ENCODE assay signal across 27 cellular contexts in the genomic region with DNA sequence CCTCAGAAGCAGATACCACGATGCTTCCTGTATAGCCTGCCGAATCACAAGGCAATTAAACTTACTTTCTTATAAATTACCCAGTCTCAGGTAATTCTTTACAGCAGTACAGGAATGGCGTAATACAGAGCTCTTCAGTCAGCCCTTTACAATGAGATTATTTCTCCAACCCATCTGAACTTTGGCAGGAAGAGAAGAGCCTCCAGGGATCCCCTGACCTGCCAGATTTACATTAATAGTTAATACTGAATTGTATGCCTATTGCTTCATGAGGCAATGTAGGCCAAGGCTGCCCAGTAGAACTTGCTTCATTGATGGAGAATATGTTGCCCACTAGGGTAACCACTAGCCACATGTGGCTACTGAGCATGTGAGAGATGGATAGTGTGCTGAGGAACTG.
"Had no signal": no experiment of that assay in that cellular context is flagged by ENCODE, and none has a peak within 500 bp of the region (broad histone marks: within the 10 kb centered on the region; RNA-seq: fewer than 3 reads in every experiment).

No MANE protein-coding gene starts in this region.

- H3K4me3 Mint-ChIP-seq: nephron; neural progenitor cell; stimulated activated effector memory CD8-positive, alpha-beta T cell treated with anti-CD3 and anti-CD28 coated beads, Interleukin-12 subunit alpha, Interleukin-12 subunit beta, amount 100 ng/mL, for 72 hours; stimulated activated naive B cell treated with anti-CD40 and anti-IgM and Interleukin-4, amounts not matched to agents 10 μg/mL and 1 μg/mL and 100 μg/mL, for 72 hours; stimulated activated naive CD8-positive, alpha-beta T cell treated with anti-CD3 and anti-CD28 coated beads, Interleukin-15, Interleukin-2, amounts not matched to agents 100 ng/mL and 50 ng/mL, for 24 hours had no signal

- H3K79me2 ChIP-seq: parathyroid adenoma had no signal

- H3K36me3 ChIP-seq: neural progenitor cell, ovary, right lobe of liver, sigmoid colon, stomach, thoracic aorta, thyroid gland, tibial nerve, upper lobe of left lung, vagina had no signal

- ATAC-seq: psoas muscle; right cardiac atrium; stimulated activated effector memory CD8-positive, alpha-beta T cell treated with anti-CD3 and anti-CD28 coated beads, Interleukin-12 subunit alpha, Interleukin-12 subunit beta, amount 100 ng/mL, for 72 hours; stimulated activated naive B cell treated with anti-CD40 and anti-IgM and Interleukin-4, amounts not matched to agents 10 μg/mL and 1 μg/mL and 100 μg/mL, for 72 hours had no signal

- H3K27ac ChIP-seq: neural progenitor cell, ovary, parathyroid adenoma, psoas muscle, right lobe of liver, sigmoid colon, stomach, thoracic aorta, thyroid gland, tibial nerve, upper lobe of left lung, vagina had no signal

- H3K9ac ChIP-seq: neural progenitor cell, parathyroid adenoma had no signal

- H3K27me3 Mint-ChIP-seq: progenitor cell of endocrine pancreas; stimulated activated naive B cell treated with anti-CD40 and anti-IgM and Interleukin-4, amounts not matched to agents 10 μg/mL and 1 μg/mL and 100 μg/mL, for 72 hours; stimulated activated naive CD8-positive, alpha-beta T cell treated with anti-CD3 and anti-CD28 coated beads, Interleukin-15, Interleukin-2, amounts not matched to agents 100 ng/mL and 50 ng/mL, for 24 hours had no signal

- H3K4me2 ChIP-seq: neural progenitor cell had no signal

- FAIRE-seq: small intestine, urothelium cell line had no signal

- H2AFZ ChIP-seq: parathyroid adenoma had no signal

- H3K9me3 ChIP-seq: ovary, psoas muscle, right lobe of liver, sigmoid colon, stomach, thoracic aorta, thyroid gland, tibial nerve, upper lobe of left lung, vagina had no signal

- H3K27ac Mint-ChIP-seq: nephron; neural progenitor cell; progenitor cell of endocrine pancreas; stimulated activated effector memory CD8-positive, alpha-beta T cell treated with anti-CD3 and anti-CD28 coated beads, Interleukin-12 subunit alpha, Interleukin-12 subunit beta, amount 100 ng/mL, for 72 hours; stimulated activated naive B cell treated with anti-CD40 and anti-IgM and Interleukin-4, amounts not matched to agents 10 μg/mL and 1 μg/mL and 100 μg/mL, for 72 hours; stimulated activated naive CD8-positive, alpha-beta T cell treated with anti-CD3 and anti-CD28 coated beads, Interleukin-15, Interleukin-2, amounts not matched to agents 100 ng/mL and 50 ng/mL, for 24 hours had no signal

- H3K36me3 Mint-ChIP-seq: neural progenitor cell; stimulated activated effector memory CD8-positive, alpha-beta T cell treated with anti-CD3 and anti-CD28 coated beads, Interleukin-12 subunit alpha, Interleukin-12 subunit beta, amount 100 ng/mL, for 72 hours; stimulated activated naive B cell treated with anti-CD40 and anti-IgM and Interleukin-4, amounts not matched to agents 10 μg/mL and 1 μg/mL and 100 μg/mL, for 72 hours had no signal

- H3K4me3 ChIP-seq: neural progenitor cell, ovary, psoas muscle, right lobe of liver, sigmoid colon, stomach, thoracic aorta, thyroid gland, tibial nerve, upper lobe of left lung, vagina had no signal

- DNase-seq: occipital lobe; ovary; psoas muscle; right cardiac atrium; sigmoid colon; small intestine; stimulated activated CD4-positive, alpha-beta T cell treated with anti-CD3 and anti-CD28 coated beads, Interleukin-15, amount 100 ng/mL, for 24 hours; stimulated activated CD4-positive, alpha-beta T cell treated with anti-CD3 and anti-CD28 coated beads, Interleukin-2, amount 100 ng/mL, for 24 hours; stimulated activated CD4-positive, alpha-beta T cell treated with anti-CD3 and anti-CD28 coated beads, Interleukin-2, amount 100 ng/mL, for 48 hours; stimulated activated CD4-positive, alpha-beta T cell treated with anti-CD3 and anti-CD28 coated beads, Interleukin-4, amount 100 ng/mL, for 24 hours; stimulated activated naive B cell treated with anti-CD40 and anti-IgM and Interleukin-4, amounts not matched to agents 10 μg/mL and 1 μg/mL and 100 μg/mL, for 72 hours; stimulated activated naive CD4-positive, alpha-beta T cell treated with Interleukin-2 at 50 U/mL for 16 hours; stomach; thyroid gland; trophoblast cell; upper lobe of left lung had no signal

- H3K27me3 ChIP-seq: neural progenitor cell, ovary, right lobe of liver, sigmoid colon, stomach, thyroid gland, tibial nerve, upper lobe of left lung, vagina had no signal

- H3K9me3 Mint-ChIP-seq: nephron; neural progenitor cell; stimulated activated naive B cell treated with anti-CD40 and anti-IgM and Interleukin-4, amounts not matched to agents 10 μg/mL and 1 μg/mL and 100 μg/mL, for 72 hours; stimulated activated naive CD8-positive, alpha-beta T cell treated with anti-CD3 and anti-CD28 coated beads, Interleukin-15, Interleukin-2, amounts not matched to agents 100 ng/mL and 50 ng/mL, for 24 hours had no signal

- H3K4me1 Mint-ChIP-seq: nephron; neural progenitor cell; stimulated activated effector memory CD8-positive, alpha-beta T cell treated with anti-CD3 and anti-CD28 coated beads, Interleukin-12 subunit alpha, Interleukin-12 subunit beta, amount 100 ng/mL, for 72 hours; stimulated activated naive B cell treated with anti-CD40 and anti-IgM and Interleukin-4, amounts not matched to agents 10 μg/mL and 1 μg/mL and 100 μg/mL, for 72 hours had no signal

- H3K4me1 ChIP-seq: neural progenitor cell, parathyroid adenoma, psoas muscle, right lobe of liver, sigmoid colon, stomach, thyroid gland, tibial nerve, upper lobe of left lung, vagina had no signal
